In the genomic region with DNA sequence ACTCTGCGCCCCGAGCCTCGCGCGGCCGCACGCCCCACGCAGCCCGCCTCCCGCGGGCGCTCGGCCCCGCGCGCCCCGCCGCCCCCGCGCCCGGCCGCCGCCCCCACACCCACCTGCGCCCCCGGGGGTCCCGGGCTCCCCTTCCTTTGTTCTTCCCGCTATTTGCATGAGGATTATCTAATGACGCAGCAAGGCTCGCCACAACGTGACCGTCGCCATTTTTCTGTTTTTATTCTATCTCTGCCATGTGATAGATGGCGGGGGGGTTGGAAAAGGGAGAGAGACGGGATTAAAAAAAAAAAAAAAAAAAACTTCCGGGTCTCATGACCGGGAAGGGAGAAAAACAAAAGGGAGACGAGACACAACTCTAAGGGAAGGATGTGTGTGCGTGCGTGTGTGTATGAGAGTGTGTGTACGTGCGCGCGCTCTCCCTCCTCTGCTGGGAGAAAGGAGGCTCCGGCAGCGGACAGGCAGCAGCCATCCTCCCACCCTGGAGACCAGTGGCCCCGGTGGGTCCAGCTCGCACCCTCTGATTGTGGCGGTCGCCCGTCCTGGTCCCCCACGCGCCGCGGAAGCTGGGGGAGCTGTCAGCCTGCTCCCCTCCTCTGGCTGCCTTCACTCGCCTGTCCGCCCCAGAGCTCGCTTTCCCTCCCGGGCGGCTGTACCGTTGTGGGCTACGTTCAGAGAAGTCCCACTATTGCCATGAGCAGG, we compare ENCODE assay signal across 8 cellular contexts.
DNase-seq lines count a peak whose midpoint lies in the region; ATAC-seq, FAIRE-seq and TF ChIP-seq lines count a peak whose summit lies in the region.

No MANE protein-coding gene starts in this region.

- no peaks in the 10 kb centered on the region for H4K20me1 ChIP-seq in keratinocyte (ENCODE audit: control insufficient read depth, extremely low read depth, insufficient read depth, low read length)

- dilution Hi-C loops in keratinocyte (cut with MboI; ENCODE audit: extremely low pct_ligation_motif_present, low sequenced_read_pairs) = no loop called here

- WGBS in spleen, 5 donors = 0 to 1% (median 0%) methylated on average over 34 to 61 of the region's 61 CpGs

- peak overlapping the region; percentile 97 for H3K27ac ChIP-seq in colonic mucosa
- H3K27ac ChIP-seq in keratinocyte (ENCODE audit: control insufficient read depth, insufficient read depth, low read length) = peak overlapping the region; percentile 68
- H3K27ac ChIP-seq in spleen = peak overlapping the region; percentile 98 to 100 (median 100)

- no peaks in the 10 kb centered on the region for H3K9me1 ChIP-seq in keratinocyte (ENCODE audit: control insufficient read depth, extremely low read depth, insufficient read depth, low read length)

- intact Hi-C loops in colonic mucosa (cut with DNase I) = no loop called here
- intact Hi-C loops in spleen (cut with DNase I; ENCODE audit: low total_unique reads) = no loop called here

- H3K4me2 ChIP-seq in keratinocyte (ENCODE audit: control insufficient read depth, extremely low read depth, insufficient read depth, low read depth, low read length) = peak overlapping the region; percentile 98

- H3K9me3 ChIP-seq in colonic mucosa (no peaks in the 10 kb centered on the region), keratinocyte (ENCODE audit: control insufficient read depth, low read depth, low read length) (no peaks in the 10 kb centered on the region), spleen (no peaks in the 10 kb centered on the region)

- DNase-seq in GM12891 (ENCODE audit: insufficient read length, low spot score) = peak; percentile 30
- DNase-seq in NCI-H226 = peak; percentile 40
- peak; percentile 63 for DNase-seq in activated CD4-positive, CD25-positive, alpha-beta regulatory T cell treated with anti-CD3 and anti-CD28 coated beads, Interleukin-2, amount 50 U/mL, for 72 hours
- peak; percentile 70 for DNase-seq in colonic mucosa
- no peak for DNase-seq in keratinocyte (ENCODE audit: low read depth, low spot score)
- DNase-seq in spleen = peak; percentile 92

- TF ChIP-seq CTCF in colonic mucosa (IDR thresholded peaks at IDR 0.05) (no peak), keratinocyte (optimal IDR thresholded peaks at IDR 0.05 in 1 of 3, IDR thresholded peaks at IDR 0.05 in 1 of 3, conservative IDR thresholded peaks at IDR 0.05 in 1 of 3; ENCODE audit: extremely low read depth in 1 of 3, insufficient read depth in 2 of 3, low read length in 3 of 3) (no peak), spleen (IDR thresholded peaks at IDR 0.05 in 8 of 11, conservative IDR thresholded peaks at IDR 0.05 in 3 of 11) (no peak)

- H2AFZ ChIP-seq in keratinocyte (ENCODE audit: control insufficient read depth, low read length) = peak overlapping the region; percentile 98

- H3K4me3 ChIP-seq in colonic mucosa (peak overlapping the region; percentile 59), keratinocyte (ENCODE audit: control insufficient read depth in 2 of 3, extremely low read depth in 1 of 3, insufficient read depth in 2 of 3, low read depth in 1 of 3, low read length in 3 of 3) (peak overlapping the region; percentile 58 to 86 (median 86)), spleen (peak overlapping the region; percentile 60 to 90 (median 74))

- H3K4me1 ChIP-seq in colonic mucosa (no peaks in the 10 kb centered on the region), keratinocyte (ENCODE audit: control insufficient read depth, extremely low read depth, insufficient read depth, low read length) (peaks cover 6% of the 10 kb centered on the region), spleen (peaks cover 17 to 58% (median 45%) of the 10 kb centered on the region in 6 donors)

- H3K27me3 ChIP-seq in colonic mucosa (no peaks in the 10 kb centered on the region), keratinocyte (ENCODE audit: control insufficient read depth, extremely low read depth, insufficient read depth, low read length) (peaks cover 5% of the 10 kb centered on the region), spleen (replicated peaks in 1 of 7) (no peaks in the 10 kb centered on the region)

- H3K9ac ChIP-seq in colonic mucosa (ENCODE audit: low read depth in 2 of 2, low read length in 2 of 2) (peak overlapping the region; percentile 85 to 96), keratinocyte (ENCODE audit: control insufficient read depth, extremely low read depth, insufficient read depth, low read length) (peak overlapping the region; percentile 82)

- peak; percentile 73 for FAIRE-seq in GM12891 (lab: Jason Lieb, UNC)
- no peak for FAIRE-seq in keratinocyte (lab: Jason Lieb, UNC)

- no peaks in the 10 kb centered on the region for H3K36me3 ChIP-seq in colonic mucosa
- H3K36me3 ChIP-seq in keratinocyte (ENCODE audit: control insufficient read depth in 2 of 2, extremely low read depth in 1 of 2, insufficient read depth in 2 of 2, low read length in 2 of 2) = no peaks in the 10 kb centered on the region
- no peaks in the 10 kb centered on the region for H3K36me3 ChIP-seq in spleen

- no peaks in the 10 kb centered on the region for H3K79me2 ChIP-seq in keratinocyte (ENCODE audit: control insufficient read depth, insufficient read depth, low read length)

- TF ChIP-seq POLR2A in GM12891 (IDR thresholded peaks at IDR 0.05; ENCODE audit: low read depth, low read length) (no peak), spleen (IDR thresholded peaks at IDR 0.05) (peak in 1 of 3 donors; percentile 72)

- ATAC-seq in HG03039 (IDR thresholded peaks at IDR 0.05; ENCODE audit: unreplicated experiment) (peak; percentile 28), HG02840 (IDR thresholded peaks at IDR 0.05; ENCODE audit: low FRiP score, unreplicated experiment) (no peak)

TF ChIP-seq in GM12891, 5 proteins besides CTCF, POLR2A, EP300 and RAD21:
- no peak for TF ChIP-seq POU2F2 (IDR thresholded peaks at IDR 0.05; ENCODE audit: low read depth, low read length)
- TF ChIP-seq PAX5 (IDR thresholded peaks at IDR 0.05; ENCODE audit: insufficient read depth, low read length, severe bottlenecking) = no peak
- TF ChIP-seq SPI1 (IDR thresholded peaks at IDR 0.05; ENCODE audit: low read depth, low read length) = no peak
- 0 out of 2 replicates have a peak, but pooled peaks have one; percentile 40 for TF ChIP-seq TAF1 (IDR thresholded peaks at IDR 0.05; ENCODE audit: low read depth, low read length)
TF ChIP-seq in GM12891: peak in this region for 1.
